ENCODE assay signal across 2 cellular contexts in the genomic region with DNA sequence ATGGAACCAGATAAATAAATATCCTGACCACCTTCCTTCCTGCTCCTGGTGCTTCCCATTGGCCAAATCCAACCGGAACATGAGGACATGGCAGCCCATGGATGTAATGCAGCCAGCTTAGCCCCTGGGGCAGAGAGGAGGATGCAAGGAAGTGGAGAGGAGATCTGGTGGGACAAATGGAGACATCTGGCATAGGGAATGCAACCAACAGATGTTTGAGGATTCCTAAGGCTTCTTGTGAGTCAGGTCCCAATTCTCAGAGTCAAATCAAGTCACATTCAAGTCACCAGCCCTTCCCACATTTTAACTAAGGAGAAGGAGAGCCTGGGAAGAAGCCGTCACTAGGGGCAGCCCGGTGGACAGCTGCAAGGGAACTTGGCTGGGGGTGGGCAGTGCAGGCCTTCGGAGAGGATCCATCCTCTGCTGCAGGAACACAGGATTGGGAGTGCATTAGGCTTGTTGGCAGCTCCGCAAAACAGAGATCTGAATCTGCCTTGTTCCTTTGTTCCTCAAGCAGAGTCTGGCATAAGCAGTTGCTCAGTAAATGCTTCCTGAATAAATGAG.
TF ChIP-seq lines count a peak whose summit lies in the region.

No MANE protein-coding gene starts in this region.

TF ChIP-seq in GM23338, 12 proteins besides CTCF, POLR2A, EP300 and RAD21 (continues in another document):
- TF ChIP-seq CREB1 (CRISPR knock-in tag; IDR thresholded peaks at IDR 0.05; ENCODE audit: low read depth), result no peak
- TF ChIP-seq, protein P1, sequence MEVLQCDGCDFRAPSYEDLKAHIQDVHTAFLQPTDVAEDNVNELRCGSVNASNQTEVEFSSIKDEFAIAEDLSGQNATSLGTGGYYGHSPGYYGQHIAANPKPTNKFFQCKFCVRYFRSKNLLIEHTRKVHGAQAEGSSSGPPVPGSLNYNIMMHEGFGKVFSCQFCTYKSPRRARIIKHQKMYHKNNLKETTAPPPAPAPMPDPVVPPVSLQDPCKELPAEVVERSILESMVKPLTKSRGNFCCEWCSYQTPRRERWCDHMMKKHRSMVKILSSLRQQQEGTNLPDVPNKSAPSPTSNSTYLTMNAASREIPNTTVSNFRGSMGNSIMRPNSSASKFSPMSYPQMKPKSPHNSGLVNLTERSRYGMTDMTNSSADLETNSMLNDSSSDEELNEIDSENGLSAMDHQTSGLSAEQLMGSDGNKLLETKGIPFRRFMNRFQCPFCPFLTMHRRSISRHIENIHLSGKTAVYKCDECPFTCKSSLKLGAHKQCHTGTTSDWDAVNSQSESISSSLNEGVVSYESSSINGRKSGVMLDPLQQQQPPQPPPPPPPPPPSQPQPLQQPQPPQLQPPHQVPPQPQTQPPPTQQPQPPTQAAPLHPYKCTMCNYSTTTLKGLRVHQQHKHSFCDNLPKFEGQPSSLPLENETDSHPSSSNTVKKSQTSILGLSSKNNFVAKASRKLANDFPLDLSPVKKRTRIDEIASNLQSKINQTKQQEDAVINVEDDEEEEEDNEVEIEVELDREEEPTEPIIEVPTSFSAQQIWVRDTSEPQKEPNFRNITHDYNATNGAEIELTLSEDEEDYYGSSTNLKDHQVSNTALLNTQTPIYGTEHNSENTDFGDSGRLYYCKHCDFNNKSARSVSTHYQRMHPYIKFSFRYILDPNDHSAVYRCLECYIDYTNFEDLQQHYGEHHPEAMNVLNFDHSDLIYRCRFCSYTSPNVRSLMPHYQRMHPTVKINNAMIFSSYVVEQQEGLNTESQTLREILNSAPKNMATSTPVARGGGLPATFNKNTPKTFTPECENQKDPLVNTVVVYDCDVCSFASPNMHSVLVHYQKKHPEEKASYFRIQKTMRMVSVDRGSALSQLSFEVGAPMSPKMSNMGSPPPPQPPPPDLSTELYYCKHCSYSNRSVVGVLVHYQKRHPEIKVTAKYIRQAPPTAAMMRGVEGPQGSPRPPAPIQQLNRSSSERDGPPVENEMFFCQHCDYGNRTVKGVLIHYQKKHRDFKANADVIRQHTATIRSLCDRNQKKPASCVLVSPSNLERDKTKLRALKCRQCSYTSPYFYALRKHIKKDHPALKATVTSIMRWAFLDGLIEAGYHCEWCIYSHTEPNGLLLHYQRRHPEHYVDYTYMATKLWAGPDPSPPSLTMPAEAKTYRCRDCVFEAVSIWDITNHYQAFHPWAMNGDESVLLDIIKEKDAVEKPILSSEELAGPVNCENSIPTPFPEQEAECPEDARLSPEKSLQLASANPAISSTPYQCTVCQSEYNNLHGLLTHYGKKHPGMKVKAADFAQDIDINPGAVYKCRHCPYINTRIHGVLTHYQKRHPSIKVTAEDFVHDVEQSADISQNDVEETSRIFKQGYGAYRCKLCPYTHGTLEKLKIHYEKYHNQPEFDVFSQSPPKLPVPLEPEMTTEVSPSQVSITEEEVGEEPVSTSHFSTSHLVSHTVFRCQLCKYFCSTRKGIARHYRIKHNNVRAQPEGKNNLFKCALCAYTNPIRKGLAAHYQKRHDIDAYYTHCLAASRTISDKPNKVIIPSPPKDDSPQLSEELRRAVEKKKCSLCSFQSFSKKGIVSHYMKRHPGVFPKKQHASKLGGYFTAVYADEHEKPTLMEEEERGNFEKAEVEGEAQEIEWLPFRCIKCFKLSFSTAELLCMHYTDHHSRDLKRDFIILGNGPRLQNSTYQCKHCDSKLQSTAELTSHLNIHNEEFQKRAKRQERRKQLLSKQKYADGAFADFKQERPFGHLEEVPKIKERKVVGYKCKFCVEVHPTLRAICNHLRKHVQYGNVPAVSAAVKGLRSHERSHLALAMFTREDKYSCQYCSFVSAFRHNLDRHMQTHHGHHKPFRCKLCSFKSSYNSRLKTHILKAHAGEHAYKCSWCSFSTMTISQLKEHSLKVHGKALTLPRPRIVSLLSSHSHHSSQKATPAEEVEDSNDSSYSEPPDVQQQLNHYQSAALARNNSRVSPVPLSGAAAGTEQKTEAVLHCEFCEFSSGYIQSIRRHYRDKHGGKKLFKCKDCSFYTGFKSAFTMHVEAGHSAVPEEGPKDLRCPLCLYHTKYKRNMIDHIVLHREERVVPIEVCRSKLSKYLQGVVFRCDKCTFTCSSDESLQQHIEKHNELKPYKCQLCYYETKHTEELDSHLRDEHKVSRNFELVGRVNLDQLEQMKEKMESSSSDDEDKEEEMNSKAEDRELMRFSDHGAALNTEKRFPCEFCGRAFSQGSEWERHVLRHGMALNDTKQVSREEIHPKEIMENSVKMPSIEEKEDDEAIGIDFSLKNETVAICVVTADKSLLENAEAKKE (CRISPR knock-in tag; IDR thresholded peaks at IDR 0.05), result no peak
- TF ChIP-seq EZH2phosphoT487 (IDR thresholded peaks at IDR 0.05; ENCODE audit: unreplicated experiment), result no peak
- no peak for TF ChIP-seq EZH2 (IDR thresholded peaks at IDR 0.05; ENCODE audit: low read depth, unreplicated experiment)
- TF ChIP-seq NANOG (IDR thresholded peaks at IDR 0.05; ENCODE audit: borderline replicate concordance), result no peak
- TF ChIP-seq POLR2AphosphoS5 (IDR thresholded peaks at IDR 0.05; ENCODE audit: low read depth), result no peak
- TF ChIP-seq ZNF114 (CRISPR knock-in tag; IDR thresholded peaks at IDR 0.05), result no peak
- no peak for TF ChIP-seq REST (IDR thresholded peaks at IDR 0.05; ENCODE audit: unreplicated experiment)
- no peak for TF ChIP-seq ZNF331 (CRISPR knock-in tag; IDR thresholded peaks at IDR 0.05; ENCODE audit: low read depth)
- no peak for TF ChIP-seq STAT1 (IDR thresholded peaks at IDR 0.05; ENCODE audit: unreplicated experiment)

TF ChIP-seq in H1, 55 proteins besides CTCF, POLR2A, EP300 and RAD21:
- TF ChIP-seq SIRT6 (IDR thresholded peaks at IDR 0.05; ENCODE audit: low read length) (no peak), NANOG (IDR thresholded peaks at IDR 0.05; ENCODE audit: insufficient read depth, low read depth, low read length, poor library complexity, severe bottlenecking) (no peak), YY1 (IDR thresholded peaks at IDR 0.05; ENCODE audit: low read depth, low read length) (no peak), CHD1 (IDR thresholded peaks at IDR 0.05; ENCODE audit: low read depth, low read length) (no peak), ATF2 (IDR thresholded peaks at IDR 0.05; ENCODE audit: low read length) (no peak), POU5F1 (IDR thresholded peaks at IDR 0.05; ENCODE audit: low read depth, low read length) (no peak)
- TF ChIP-seq, protein P2, sequence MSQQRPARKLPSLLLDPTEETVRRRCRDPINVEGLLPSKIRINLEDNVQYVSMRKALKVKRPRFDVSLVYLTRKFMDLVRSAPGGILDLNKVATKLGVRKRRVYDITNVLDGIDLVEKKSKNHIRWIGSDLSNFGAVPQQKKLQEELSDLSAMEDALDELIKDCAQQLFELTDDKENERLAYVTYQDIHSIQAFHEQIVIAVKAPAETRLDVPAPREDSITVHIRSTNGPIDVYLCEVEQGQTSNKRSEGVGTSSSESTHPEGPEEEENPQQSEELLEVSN (IDR thresholded peaks at IDR 0.05), result no peak
